ENCODE assay signal across 25 cellular contexts in genomic region chr5:169950333-169950732, GRCh38. TPM values are rescaled to one million over a fixed set of nuclear protein-coding genes. Genes with fewer than 3 reads are reported as not detected.
"Had no signal": no experiment of that assay in that cellular context is flagged by ENCODE, and none has a peak within 500 bp of the region (broad histone marks: within the 10 kb centered on the region; RNA-seq: fewer than 3 reads in every experiment).

No MANE protein-coding gene starts in this region.

- H3K27ac Mint-ChIP-seq: activated B cell treated with CpG ODN at 0.5 μM for 24 hours; activated CD4-positive, alpha-beta T cell treated with anti-CD3 and anti-CD28 coated beads for 36 hours; activated naive CD4-positive, alpha-beta T cell treated with anti-CD3 and anti-CD28 coated beads, Interleukin-2, amount 50 U/mL, for 24 hours; brain; dendritic cell treated with granulocyte-macrophage colony-stimulating factor and Interleukin-4, amounts not matched to agents 40 ng/mL and 50 ng/mL, for 4 days; natural killer cell treated with Interleukin-12 subunit alpha and Interleukin-12 subunit beta and Interleukin-15 and Interleukin-18, amount 100 ng/mL, for 72 hours; type B pancreatic cell had no signal

- H3K27me3 Mint-ChIP-seq: activated B cell treated with CpG ODN at 0.5 μM for 24 hours; activated CD4-positive, alpha-beta T cell treated with anti-CD3 and anti-CD28 coated beads for 36 hours; activated naive CD4-positive, alpha-beta T cell treated with anti-CD3 and anti-CD28 coated beads, Interleukin-2, amount 50 U/mL, for 24 hours; brain; dendritic cell treated with granulocyte-macrophage colony-stimulating factor and Interleukin-4, amounts not matched to agents 40 ng/mL and 50 ng/mL, for 4 days; memory B cell; natural killer cell treated with Interleukin-12 subunit alpha and Interleukin-12 subunit beta and Interleukin-15 and Interleukin-18, amount 100 ng/mL, for 72 hours had no signal

- H3K4me3 Mint-ChIP-seq: activated B cell treated with CpG ODN at 0.5 μM for 24 hours; activated CD4-positive, alpha-beta T cell treated with anti-CD3 and anti-CD28 coated beads for 36 hours; activated naive CD4-positive, alpha-beta T cell treated with anti-CD3 and anti-CD28 coated beads, Interleukin-2, amount 50 U/mL, for 24 hours; activated T-helper 1 cell treated with anti-CD3 and anti-CD28 coated beads, Interleukin-12 subunit alpha, Interleukin-12 subunit beta, Interleukin-2, Interleukin-4 antibody, amounts not matched to agents 30 ng/mL and 10 ng/mL and 1 ng/mL, durations not matched to agents 14 hours and 24 hours and 36 hours; brain; dendritic cell treated with granulocyte-macrophage colony-stimulating factor and Interleukin-4, amounts not matched to agents 40 ng/mL and 50 ng/mL, for 4 days; memory B cell; natural killer cell treated with Interleukin-12 subunit alpha and Interleukin-12 subunit beta and Interleukin-15 and Interleukin-18, amount 100 ng/mL, for 72 hours; type B pancreatic cell had no signal

- H3K27ac ChIP-seq: heart right ventricle, pancreas, psoas muscle, right atrium auricular region, spleen, testis, vagina had no signal

- ATAC-seq: activated CD4-positive, alpha-beta T cell treated with anti-CD3 and anti-CD28 coated beads for 36 hours; heart right ventricle; left cardiac atrium; natural killer cell treated with Interleukin-12 subunit alpha and Interleukin-12 subunit beta and Interleukin-15 and Interleukin-18, amount 100 ng/mL, for 72 hours; pancreas; psoas muscle had no signal

- H3K9me3 Mint-ChIP-seq: activated B cell treated with CpG ODN at 0.5 μM for 24 hours; activated naive CD4-positive, alpha-beta T cell treated with anti-CD3 and anti-CD28 coated beads, Interleukin-2, amount 50 U/mL, for 24 hours; dendritic cell treated with granulocyte-macrophage colony-stimulating factor and Interleukin-4, amounts not matched to agents 40 ng/mL and 50 ng/mL, for 4 days; memory B cell; natural killer cell treated with Interleukin-12 subunit alpha and Interleukin-12 subunit beta and Interleukin-15 and Interleukin-18, amount 100 ng/mL, for 72 hours; type B pancreatic cell had no signal

- H3K27me3 ChIP-seq: pancreas, right atrium auricular region, spleen, testis, vagina had no signal

- H3K36me3 ChIP-seq: pancreas, right atrium auricular region, vagina had no signal

- H3K4me1 ChIP-seq: pancreas, psoas muscle, vagina had no signal

- DNase-seq: activated B cell treated with CpG ODN at 0.5 μM for 24 hours; activated CD4-positive, alpha-beta T cell treated with anti-CD3 and anti-CD28 coated beads for 36 hours; activated CD4-positive, alpha-beta T cell treated with anti-CD3 and anti-CD28 coated beads, Interleukin-2, amount 50 U/mL, for 4 hours; activated gamma-delta T cell; aorta; effector CD4-positive, alpha-beta T cell; heart right ventricle; islet precursor cell; left cardiac atrium; pancreas; psoas muscle; spleen; stimulated activated CD4-positive, alpha-beta T cell treated with anti-CD3 and anti-CD28 coated beads, Interleukin-4, amount 100 ng/mL, for 1 hour; stimulated activated naive CD4-positive, alpha-beta T cell; testis had no signal

- H3K4me1 Mint-ChIP-seq: activated B cell treated with CpG ODN at 0.5 μM for 24 hours had no signal

- H3K36me3 Mint-ChIP-seq: type B pancreatic cell had no signal

- H3K4me3 ChIP-seq: heart right ventricle, pancreas, psoas muscle, right atrium auricular region, spleen, testis, vagina had no signal

- H3K9me3 ChIP-seq: heart right ventricle, pancreas, psoas muscle, right atrium auricular region, spleen, testis, vagina had no signal

RNA-seq across cellular contexts. Expression of gene INSYN2B, which starts 30.0 kb away (rescaled TPM):
- total RNA-seq: activated B cell treated with CpG ODN at 0.5 μM for 24 hours; activated CD4-positive, alpha-beta T cell treated with anti-CD3 and anti-CD28 coated beads for 36 hours; activated T-helper 1 cell treated with anti-CD3 and anti-CD28 coated beads, Interleukin-12 subunit alpha, Interleukin-12 subunit beta, Interleukin-2, Interleukin-4 antibody, amounts not matched to agents 30 ng/mL and 10 ng/mL and 1 ng/mL, durations not matched to agents 14 hours and 24 hours and 36 hours; cardiac septum; natural killer cell treated with Interleukin-12 subunit alpha and Interleukin-12 subunit beta and Interleukin-15 and Interleukin-18, amount 100 ng/mL, for 72 hours; pancreas; psoas muscle had no signal
